ENCODE assay signal across 8 cellular contexts in the genomic region with DNA sequence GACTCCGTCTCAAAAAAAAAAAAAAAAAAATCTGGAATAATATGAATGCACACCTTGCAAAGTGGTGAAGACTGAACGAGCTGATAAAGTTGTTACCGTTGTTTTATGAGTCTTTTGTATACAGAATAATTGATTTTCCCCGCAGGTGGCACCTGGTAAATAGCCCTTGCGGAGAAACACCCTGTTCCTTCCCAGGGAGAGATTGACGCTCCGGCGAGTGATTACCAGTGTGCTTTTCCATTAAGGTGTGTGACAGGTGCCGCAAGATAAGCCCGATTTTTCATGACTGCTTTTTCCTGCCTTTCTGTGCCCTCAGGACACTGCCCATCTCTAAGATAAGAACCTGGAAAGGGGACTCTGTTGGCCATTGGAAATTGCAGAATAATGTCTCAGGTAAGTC. TPM values are rescaled to one million over a fixed set of nuclear protein-coding genes. Genes with fewer than 3 reads are reported as not detected.
A peak's percentile ranks its signal among the peaks of the same experiment; 100 is the strongest.
DNase-seq lines count a peak whose midpoint lies in the region; ATAC-seq and TF ChIP-seq lines count a peak whose summit lies in the region.

No MANE protein-coding gene starts in this region.

- intact Hi-C loops in left ventricle myocardium superior (cut with micrococcal nuclease), result no loop called here
- intact Hi-C loops in adrenal gland (cut with DNase I), result no loop called here
- intact Hi-C loops in lower lobe of right lung (cut with DNase I), result no loop called here

- DNase-seq in cardiac muscle cell (ENCODE audit: low read depth in 1 of 2, low spot score in 1 of 2), result no peak
- no peak for DNase-seq in left ventricle myocardium superior
- no peak for DNase-seq in adrenal gland
- DNase-seq in lower lobe of right lung, result no peak
- no peak for DNase-seq in upper lobe of left lung
- no peak for DNase-seq in GOT3 (lab: John Stamatoyannopoulos, UW)
- no peak for DNase-seq in kidney glomerular epithelial cell (lab: John Stamatoyannopoulos, UW)

- H3K36me3 ChIP-seq in cardiac muscle cell (peaks cover 26% of the 10 kb centered on the region), adrenal gland (replicated peaks in 1 of 2) (peaks cover 0 to 30% of the 10 kb centered on the region in 2 donors), lower lobe of right lung (peaks cover 38% of the 10 kb centered on the region), upper lobe of left lung (peaks cover 21 to 48% (median 38%) of the 10 kb centered on the region in 4 donors)

- no peak for TF ChIP-seq CTCF in cardiac muscle cell (IDR thresholded peaks at IDR 0.05; ENCODE audit: low read depth, low read length)
- TF ChIP-seq CTCF in adrenal gland (IDR thresholded peaks at IDR 0.05), result no peak
- TF ChIP-seq CTCF in lower lobe of right lung (IDR thresholded peaks at IDR 0.05), result no peak
- TF ChIP-seq CTCF in upper lobe of left lung (IDR thresholded peaks at IDR 0.05), result no peak

- 59 to 64% (median 61%) methylated on average over 10 of the region's 10 CpGs for WGBS in adrenal gland, 4 donors
- 48 to 70% methylated on average over 10 of the region's 10 CpGs for WGBS in upper lobe of left lung, 2 donors

- H3K4me3 ChIP-seq in cardiac muscle cell (peak overlapping the region; percentile 57), adrenal gland (peak overlapping the region in 2 of 4 donors; percentile 82 to 98), lower lobe of right lung (peak overlapping the region; percentile 82), upper lobe of left lung (peak overlapping the region; percentile 70 to 83 (median 76))

- TF ChIP-seq POLR2A in adrenal gland (IDR thresholded peaks at IDR 0.05) (no peak), upper lobe of left lung (IDR thresholded peaks at IDR 0.05) (no peak)

- no peak for TF ChIP-seq EP300 in upper lobe of left lung (IDR thresholded peaks at IDR 0.05)

- H3K4me1 ChIP-seq in cardiac muscle cell (ENCODE audit: low read depth), result no peaks in the 10 kb centered on the region
- peaks cover 4 to 30% of the 10 kb centered on the region in 2 donors for H3K4me1 ChIP-seq in adrenal gland (replicated peaks in 1 of 2)
- peaks cover 25% of the 10 kb centered on the region for H3K4me1 ChIP-seq in lower lobe of right lung
- H3K4me1 ChIP-seq in upper lobe of left lung, result peaks cover 10 to 24% (median 16%) of the 10 kb centered on the region in 4 donors

- H3K9me3 ChIP-seq in cardiac muscle cell (ENCODE audit: low read depth) (no peaks in the 10 kb centered on the region), adrenal gland (replicated peaks in 1 of 3) (peaks cover 0 to 19% (median 0%) of the 10 kb centered on the region in 3 donors), lower lobe of right lung (peaks cover 30% of the 10 kb centered on the region), upper lobe of left lung (peaks cover 9 to 44% (median 29%) of the 10 kb centered on the region in 4 donors)

- no peak overlapping the region for H3K27ac ChIP-seq in cardiac muscle cell
- peak overlapping the region in 3 of 5 donors; percentile 94 to 100 (median 98) for H3K27ac ChIP-seq in adrenal gland
- peak overlapping the region; percentile 99 for H3K27ac ChIP-seq in lower lobe of right lung
- H3K27ac ChIP-seq in upper lobe of left lung, result peak overlapping the region in 3 of 4 donors; percentile 98 to 99 (median 99)

- ATAC-seq in left ventricle myocardium superior, result no peak
- ATAC-seq in lower lobe of right lung, result no peak
- no peak for ATAC-seq in upper lobe of left lung (ENCODE audit: low FRiP score in 2 of 2)
- ATAC-seq in HG03378 (IDR thresholded peaks at IDR 0.05; ENCODE audit: unreplicated experiment), result no peak

- H3K27me3 ChIP-seq in cardiac muscle cell (no peaks in the 10 kb centered on the region), adrenal gland (no peaks in the 10 kb centered on the region), lower lobe of right lung (ENCODE audit: low read depth) (no peaks in the 10 kb centered on the region), upper lobe of left lung (no peaks in the 10 kb centered on the region)

RNA-seq across cellular contexts. Expression of a gene that starts 0.9 kb away (rescaled TPM):
- total RNA-seq in cardiac muscle cell (37.1 and 59.1 TPM in 2 replicates), left ventricle myocardium superior (40.2 TPM), adrenal gland (10 to 100 TPM; 12.7 to 43.1 (median 32.5) TPM), lower lobe of right lung (27.2 TPM), upper lobe of left lung (10 to 100 TPM; 14.0 to 30.7 (median 26.2) TPM)
- polyA plus RNA-seq in cardiac muscle cell (60.6 and 80.8 TPM in 2 replicates), adrenal gland (10 to 100 TPM; 26.6 to 43.4 (median 42.8) TPM)

RNA-seq across cellular contexts. Expression of a gene that starts 1.5 kb away (rescaled TPM):
- total RNA-seq in cardiac muscle cell, result 0.27 TPM in 1 of 2 replicates, not detected in the other
- polyA plus RNA-seq in cardiac muscle cell, result 0.23 and 0.29 TPM in 2 replicates
- 0.89 TPM for total RNA-seq in left ventricle myocardium superior
- total RNA-seq in adrenal gland, result 1 to 10 TPM in 3 of 8 donors, under 1 TPM in 4, not detected in 1; 0.41 to 2.3 (median 0.95) TPM
- polyA plus RNA-seq in adrenal gland, result under 1 TPM; 0.27 to 0.72 (median 0.62) TPM
- 1.5 TPM for total RNA-seq in lower lobe of right lung
- total RNA-seq in upper lobe of left lung, result 1 to 10 TPM in 4 of 6 donors, under 1 TPM in 2; 0.47 to 4.6 (median 1.7) TPM

RNA-seq across cellular contexts. Expression of a gene that starts 55.6 kb away (rescaled TPM):
- total RNA-seq in cardiac muscle cell (28.5 and 33.2 TPM in 2 replicates), left ventricle myocardium superior (21.6 TPM), adrenal gland (10 to 100 TPM in 7 of 8 donors, 1 to 10 TPM in 1; 9.8 to 30.2 (median 16.7) TPM), lower lobe of right lung (12.4 TPM), upper lobe of left lung (10 to 100 TPM in 3 of 6 donors, 1 to 10 TPM in 3; 2.3 to 29.3 (median 10.2) TPM)
- polyA plus RNA-seq in cardiac muscle cell (14.9 and 16.9 TPM in 2 replicates), adrenal gland (10 to 100 TPM in 1 of 3 donors, 1 to 10 TPM in 2; 5.9 to 23.0 (median 8.0) TPM)
